In the genomic region with DNA sequence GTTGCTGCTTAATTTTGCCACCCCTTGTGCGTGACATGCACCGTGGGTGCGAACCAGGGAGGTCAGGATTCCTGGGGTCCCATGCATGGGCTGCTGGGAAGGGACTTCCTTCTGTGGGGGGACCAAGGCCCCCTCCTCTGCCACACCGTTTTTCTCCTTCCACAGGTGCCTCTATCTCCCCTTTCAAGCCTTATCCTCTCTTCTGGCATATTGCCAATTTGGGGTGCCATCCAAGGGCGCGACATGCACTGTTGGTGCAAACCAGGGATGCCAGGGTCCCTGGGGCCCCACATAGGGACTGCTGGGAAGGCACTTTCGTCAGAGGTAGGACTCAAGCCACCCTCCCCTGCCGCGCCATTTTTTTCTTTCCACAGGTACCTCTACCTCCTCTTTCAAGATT, we compare ENCODE assay signal across 32 cellular contexts.
"Had no signal": no experiment of that assay in that cellular context is flagged by ENCODE, and none has a peak within 500 bp of the region (broad histone marks: within the 10 kb centered on the region; RNA-seq: fewer than 3 reads in every experiment).

No MANE protein-coding gene starts in this region.

- H3K79me2 ChIP-seq: hepatocyte had no signal

- H3K4me1 ChIP-seq: adrenal gland, body of pancreas, breast epithelium, colonic mucosa, esophagus squamous epithelium, gastroesophageal sphincter, heart right ventricle had no signal

- H3K4me3 ChIP-seq: adrenal gland, body of pancreas, breast epithelium, cardiac muscle cell, colonic mucosa, esophagus squamous epithelium, gastroesophageal sphincter, heart right ventricle, hepatocyte had no signal

- FAIRE-seq: endometrium, endothelial cell of umbilical vein had no signal

- ATAC-seq: activated CD4-positive, alpha-beta T cell treated with anti-CD3 and anti-CD28 coated beads for 36 hours; activated CD8-positive, alpha-beta memory T cell treated with anti-CD3 and anti-CD28 coated beads, Interleukin-2, amount 10 ng/mL, durations not matched to agents 7 days and 5 days; activated CD8-positive, alpha-beta T cell treated with anti-CD3 and anti-CD28 coated beads, Interleukin-2, amount 10 ng/mL, durations not matched to agents 7 days and 5 days; activated naive CD8-positive, alpha-beta T cell treated with anti-CD3 and anti-CD28 coated beads, Interleukin-2, amount 50 U/mL, for 24 hours; body of pancreas; gastroesophageal sphincter; heart right ventricle had no signal

- H2AFZ ChIP-seq: hepatocyte had no signal

- H3K27ac ChIP-seq: adrenal gland, body of pancreas, breast epithelium, cardiac muscle cell, colonic mucosa, epithelial cell of prostate, esophagus squamous epithelium, gastroesophageal sphincter, heart right ventricle, hepatocyte had no signal

- H3K9me3 ChIP-seq: adrenal gland, colonic mucosa had no signal

- H3K27me3 ChIP-seq: adrenal gland, body of pancreas, breast epithelium, cardiac muscle cell, colonic mucosa, esophagus squamous epithelium, hepatocyte had no signal

- H3K4me2 ChIP-seq: hepatocyte had no signal

- H3K36me3 ChIP-seq: adrenal gland, breast epithelium, cardiac muscle cell, colonic mucosa, esophagus squamous epithelium, gastroesophageal sphincter, heart right ventricle had no signal

- DNase-seq: activated CD4-positive, alpha-beta memory T cell treated with anti-CD3 and anti-CD28 coated beads for 36 hours; activated CD4-positive, alpha-beta T cell treated with anti-CD3 and anti-CD28 coated beads for 36 hours; activated CD4-positive, alpha-beta T cell treated with anti-CD3 and anti-CD28 coated beads, Interleukin-2, amount 10 ng/mL, durations not matched to agents 24 days and 14 days; activated CD4-positive, CD25-positive, alpha-beta regulatory T cell; activated CD4-positive, CD25-positive, alpha-beta regulatory T cell treated with anti-CD3 and anti-CD28 coated beads, Interleukin-2, amount 50 U/mL, for 72 hours; activated CD8-positive, alpha-beta memory T cell treated with anti-CD3 and anti-CD28 coated beads, Interleukin-2, amount 10 ng/mL, durations not matched to agents 7 days and 5 days; activated CD8-positive, alpha-beta memory T cell treated with anti-CD3 and anti-CD28 coated beads, Interleukin-2, amount 50 U/mL, for 4 hours; activated CD8-positive, alpha-beta T cell treated with anti-CD3 and anti-CD28 coated beads, Interleukin-2, amount 10 ng/mL, durations not matched to agents 7 days and 5 days; activated effector memory CD4-positive, alpha-beta T cell treated with anti-CD3 and anti-CD28 coated beads, Interleukin-2, amount 50 U/mL, for 16 hours; activated naive CD4-positive, alpha-beta T cell treated with anti-CD3 and anti-CD28 coated beads for 36 hours; activated naive CD8-positive, alpha-beta T cell treated with anti-CD3 and anti-CD28 coated beads for 36 hours; activated naive CD8-positive, alpha-beta T cell treated with anti-CD3 and anti-CD28 coated beads, Interleukin-2, amount 50 U/mL, for 24 hours; activated T-cell treated with anti-CD3 and anti-CD28 coated beads, Interleukin-2, amount 50 U/mL, for 1 hour; activated T-cell treated with anti-CD3 and anti-CD28 coated beads, Interleukin-2, amount 50 U/mL, for 48 hours; adrenal gland; amygdala; aorta; body of pancreas; central memory CD4-positive, alpha-beta T cell; cerebellar nuclear complex; colonic mucosa; effector CD8-positive, alpha-beta T cell; esophagus squamous epithelium; foreskin melanocyte; heart right ventricle had no signal
